In the genomic region with DNA sequence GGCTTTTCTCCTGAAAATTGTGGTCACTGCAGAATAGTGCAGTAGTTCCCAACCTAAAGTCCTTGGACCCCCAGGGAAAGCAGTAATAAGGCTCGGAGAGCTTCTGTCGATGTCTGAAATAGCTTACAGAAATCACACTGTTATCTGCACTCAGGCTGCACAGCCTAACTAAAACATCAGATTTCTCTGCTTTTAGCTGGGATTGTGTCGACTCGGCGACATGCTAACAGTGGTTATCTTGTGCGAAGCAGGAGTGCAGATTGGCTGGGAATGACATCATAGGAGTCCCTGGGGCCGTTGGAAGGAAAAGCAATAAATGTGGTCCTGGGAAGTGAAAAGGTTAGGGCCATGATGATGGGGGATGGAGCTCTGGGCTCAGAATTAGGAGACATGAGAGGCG, we compare ENCODE assay signal across 24 cellular contexts.
"Had no signal": no experiment of that assay in that cellular context is flagged by ENCODE, and none has a peak within 500 bp of the region (broad histone marks: within the 10 kb centered on the region; RNA-seq: fewer than 3 reads in every experiment).

No MANE protein-coding gene starts in this region.

- H3K4me3 ChIP-seq: coronary artery, esophagus squamous epithelium, left lung, pancreas, smooth muscle cell, testis, tibial artery had no signal

- H3K27ac ChIP-seq: coronary artery, esophagus squamous epithelium, left lung, neutrophil, pancreas, testis, tibial artery had no signal

- H3K27ac Mint-ChIP-seq: effector memory CD8-positive, alpha-beta T cell; natural killer cell; progenitor cell of endocrine pancreas; stimulated activated effector memory CD8-positive, alpha-beta T cell treated with anti-CD3 and anti-CD28 coated beads, Interleukin-12 subunit alpha, Interleukin-12 subunit beta, amount 100 ng/mL, for 72 hours; type B pancreatic cell had no signal

- H3K4me3 Mint-ChIP-seq: effector memory CD8-positive, alpha-beta T cell; natural killer cell; neural crest cell; stimulated activated effector memory CD8-positive, alpha-beta T cell treated with anti-CD3 and anti-CD28 coated beads, Interleukin-12 subunit alpha, Interleukin-12 subunit beta, amount 100 ng/mL, for 72 hours; type B pancreatic cell had no signal

- H3K9me3 Mint-ChIP-seq: effector memory CD8-positive, alpha-beta T cell; natural killer cell; neural crest cell; stimulated activated effector memory CD8-positive, alpha-beta T cell treated with anti-CD3 and anti-CD28 coated beads, Interleukin-12 subunit alpha, Interleukin-12 subunit beta, amount 100 ng/mL, for 72 hours; type B pancreatic cell had no signal

- H3K4me2 ChIP-seq: smooth muscle cell had no signal

- ATAC-seq: effector memory CD8-positive, alpha-beta T cell; left lung; natural killer cell; pancreas; sciatic nerve; stimulated activated effector memory CD8-positive, alpha-beta T cell treated with anti-CD3 and anti-CD28 coated beads, Interleukin-12 subunit alpha, Interleukin-12 subunit beta, amount 100 ng/mL, for 72 hours; stimulated activated naive CD8-positive, alpha-beta T cell treated with anti-CD3 and anti-CD28 coated beads, Interleukin-15, Interleukin-2, amounts not matched to agents 100 U/mL and 50 U/mL, for 24 hours had no signal

- H3K9me3 ChIP-seq: esophagus squamous epithelium, left lung, neutrophil, pancreas, testis, tibial artery had no signal

- H3K4me1 Mint-ChIP-seq: natural killer cell; stimulated activated effector memory CD8-positive, alpha-beta T cell treated with anti-CD3 and anti-CD28 coated beads, Interleukin-12 subunit alpha, Interleukin-12 subunit beta, amount 100 ng/mL, for 72 hours had no signal

- DNase-seq: dermis blood vessel endothelial cell; effector memory CD8-positive, alpha-beta T cell; erythroblast; esophagus squamous epithelium; foreskin melanocyte; hypothalamus; left lung; mammary epithelial cell; natural killer cell; pancreas; stimulated activated CD4-positive, alpha-beta T cell treated with anti-CD3 and anti-CD28 coated beads, Interleukin-2, amount 100 ng/mL, for 24 hours; stimulated activated CD4-positive, alpha-beta T cell treated with anti-CD3 and anti-CD28 coated beads, Interleukin-4, amount 100 ng/mL, for 24 hours; stimulated activated naive CD8-positive, alpha-beta T cell treated with anti-CD3 and anti-CD28 coated beads, Interleukin-15, Interleukin-2, amounts not matched to agents 100 U/mL and 50 U/mL, for 24 hours; substantia nigra; testis; tibial artery had no signal

- H3K36me3 ChIP-seq: esophagus squamous epithelium, left lung, neutrophil, pancreas, tibial artery had no signal

- H3K27me3 ChIP-seq: pancreas, testis had no signal

- H3K36me3 Mint-ChIP-seq: natural killer cell; stimulated activated effector memory CD8-positive, alpha-beta T cell treated with anti-CD3 and anti-CD28 coated beads, Interleukin-12 subunit alpha, Interleukin-12 subunit beta, amount 100 ng/mL, for 72 hours; type B pancreatic cell had no signal

- H3K4me1 ChIP-seq: left lung, pancreas, testis had no signal
